In genomic region chr9:32703635-32704034, GRCh38 we compare ENCODE assay signal across 15 cellular contexts.
DNase-seq lines count a peak whose midpoint lies in the region; TF ChIP-seq lines count a peak whose summit lies in the region.
"Had no signal": no experiment of that assay in that cellular context is flagged by ENCODE, and none has a peak within 500 bp of the region (broad histone marks: within the 10 kb centered on the region; RNA-seq: fewer than 3 reads in every experiment).

No MANE protein-coding gene starts in this region.

- H3K9me3 Mint-ChIP-seq in neural progenitor cell = no peaks in the 10 kb centered on the region
- H3K9me3 Mint-ChIP-seq in activated naive CD4-positive, alpha-beta T cell treated with anti-CD3 and anti-CD28 coated beads, Interleukin-2, amount 10 ng/mL, durations not matched to agents 7 days and 5 days = no peaks in the 10 kb centered on the region
- H3K9me3 Mint-ChIP-seq: IgD-negative memory B cell had no signal

- H3K4me3 ChIP-seq in Karpas-422 (ENCODE audit: low read length) (no peak overlapping the region), astrocyte of the spinal cord (ENCODE audit: low read depth, low read length) (no peak overlapping the region), neural progenitor cell (no peak overlapping the region)
- H3K4me3 ChIP-seq: esophagus squamous epithelium, sigmoid colon, SJSA1 had no signal

- H3K4me1 ChIP-seq in Karpas-422 (ENCODE audit: low read length) (peaks cover 28% of the 10 kb centered on the region), neural progenitor cell (no peaks in the 10 kb centered on the region)
- H3K4me1 ChIP-seq: esophagus squamous epithelium, sigmoid colon had no signal

- no peaks in the 10 kb centered on the region for H3K27me3 Mint-ChIP-seq in neural progenitor cell (ENCODE audit: insufficient read depth, low read depth)
- peaks cover 4% of the 10 kb centered on the region for H3K27me3 Mint-ChIP-seq in activated naive CD4-positive, alpha-beta T cell treated with anti-CD3 and anti-CD28 coated beads, Interleukin-2, amount 10 ng/mL, durations not matched to agents 7 days and 5 days

- H3K4me2 ChIP-seq in Karpas-422 (ENCODE audit: low read depth, low read length, poor library complexity, severe bottlenecking) = no peak overlapping the region
- H3K4me2 ChIP-seq in neural progenitor cell = no peak overlapping the region

- H3K9me2 ChIP-seq in Karpas-422 (replicated peaks; ENCODE audit: insufficient read depth, low read length) = no peaks in the 10 kb centered on the region

- no peaks in the 10 kb centered on the region for H3K4me1 Mint-ChIP-seq in neural progenitor cell
- H3K4me1 Mint-ChIP-seq in activated naive CD4-positive, alpha-beta T cell treated with anti-CD3 and anti-CD28 coated beads, Interleukin-2, amount 10 ng/mL, durations not matched to agents 7 days and 5 days = no peaks in the 10 kb centered on the region

- H3K36me3 ChIP-seq in Karpas-422 (ENCODE audit: insufficient read depth, low read length) (no peaks in the 10 kb centered on the region), neural progenitor cell (no peaks in the 10 kb centered on the region)
- H3K36me3 ChIP-seq: esophagus squamous epithelium, sigmoid colon, SJSA1 had no signal

- no peak overlapping the region for H3K4me3 Mint-ChIP-seq in neural progenitor cell
- H3K4me3 Mint-ChIP-seq in activated naive CD4-positive, alpha-beta T cell treated with anti-CD3 and anti-CD28 coated beads, Interleukin-2, amount 10 ng/mL, durations not matched to agents 7 days and 5 days = no peak overlapping the region

- DNase-seq in NCI-H1694 treated with DMSO at 0.1 percent for 48 hours (lab: John Stamatoyannopoulos, UW) = peak; percentile 3
- DNase-seq in NCI-H1694 (lab: John Stamatoyannopoulos, UW) = no peak
- DNase-seq in Karpas-422 = peak; percentile 73
- DNase-seq in astrocyte of the spinal cord (ENCODE audit: low read depth, low spot score) = no peak
- DNase-seq in neural progenitor cell (ENCODE audit: low spot score) = peak; percentile 18
- no peak for DNase-seq in NCI-H146 treated with DMSO at 0.1 percent for 48 hours (lab: John Stamatoyannopoulos, UW; ENCODE audit: unreplicated experiment)
- DNase-seq in OCI-M1 (lab: John Stamatoyannopoulos, UW) = no peak
- DNase-seq in activated naive CD4-positive, alpha-beta T cell treated with anti-CD3 and anti-CD28 coated beads, Interleukin-2, amount 10 ng/mL, durations not matched to agents 7 days and 5 days = no peak
- DNase-seq: activated CD4-positive, alpha-beta T cell treated with anti-CD3 and anti-CD28 coated beads for 48 hours; esophagus squamous epithelium; kidney glomerular epithelial cell; NCI-H446; sigmoid colon had no signal

- H3K27me3 ChIP-seq in Karpas-422 (ENCODE audit: low read length) = no peaks in the 10 kb centered on the region
- no peaks in the 10 kb centered on the region for H3K27me3 ChIP-seq in neural progenitor cell
- H3K27me3 ChIP-seq: esophagus squamous epithelium, sigmoid colon, SJSA1 had no signal

- H4K20me1 ChIP-seq in Karpas-422 (ENCODE audit: insufficient read depth, low read depth, low read length) (no peaks in the 10 kb centered on the region), neural progenitor cell (ENCODE audit: low read depth) (no peaks in the 10 kb centered on the region)

- H3F3A ChIP-seq in neural progenitor cell (ENCODE audit: low read depth) = no peaks in the 10 kb centered on the region

- H3K9me3 ChIP-seq in Karpas-422 (ENCODE audit: low read length) (no peaks in the 10 kb centered on the region), neural progenitor cell (ENCODE audit: low read depth) (no peaks in the 10 kb centered on the region)
- H3K9me3 ChIP-seq: esophagus squamous epithelium, sigmoid colon, SJSA1 had no signal

- H3K27ac ChIP-seq in Karpas-422 (ENCODE audit: low read length) (no peak overlapping the region), neural progenitor cell (no peak overlapping the region)
- H3K27ac ChIP-seq: esophagus squamous epithelium, sigmoid colon, SJSA1 had no signal

- H2AFZ ChIP-seq in Karpas-422 (ENCODE audit: low read length) (no peak overlapping the region), neural progenitor cell (replicated peaks) (no peak overlapping the region)

- TF ChIP-seq CTCF in astrocyte of the spinal cord (IDR thresholded peaks at IDR 0.05; ENCODE audit: low read depth, low read length) (peak; percentile 36), neural progenitor cell (IDR thresholded peaks at IDR 0.05) (peak; percentile 34)

- H3K9ac ChIP-seq in Karpas-422 (ENCODE audit: low read length) = no peak overlapping the region
- H3K9ac ChIP-seq in neural progenitor cell = no peak overlapping the region

- H3K27ac Mint-ChIP-seq in neural progenitor cell = no peak overlapping the region
- no peak overlapping the region for H3K27ac Mint-ChIP-seq in activated naive CD4-positive, alpha-beta T cell treated with anti-CD3 and anti-CD28 coated beads, Interleukin-2, amount 10 ng/mL, durations not matched to agents 7 days and 5 days
- H3K27ac Mint-ChIP-seq: IgD-negative memory B cell had no signal

- H3K36me3 Mint-ChIP-seq in neural progenitor cell = no peaks in the 10 kb centered on the region
- no peaks in the 10 kb centered on the region for H3K36me3 Mint-ChIP-seq in activated naive CD4-positive, alpha-beta T cell treated with anti-CD3 and anti-CD28 coated beads, Interleukin-2, amount 10 ng/mL, durations not matched to agents 7 days and 5 days
- H3K36me3 Mint-ChIP-seq: IgD-negative memory B cell had no signal

- no peaks in the 10 kb centered on the region for H3K79me2 ChIP-seq in Karpas-422 (ENCODE audit: low read length)
- no peaks in the 10 kb centered on the region for H3K79me2 ChIP-seq in neural progenitor cell (ENCODE audit: low read depth)

- in situ Hi-C loops in astrocyte of the spinal cord (cut with HindIII; ENCODE audit: low sequenced_read_pairs) = no loop called here

- CTCF ChIA-PET in activated naive CD4-positive, alpha-beta T cell treated with anti-CD3 and anti-CD28 coated beads, Interleukin-2, amount 10 ng/mL, durations not matched to agents 7 days and 5 days (lab: Charles Lee) = no interaction called here

Comparison
In these comparisons a context has a peak if more than half of its experiments do, and no peak if none do; other contexts are left out.
1. DNase-seq: peak in NCI-H1694 treated with DMSO at 0.1 percent for 48 hours (single experiment), Karpas-422 (single experiment) and neural progenitor cell (single experiment); none in NCI-H1694 (single experiment), astrocyte of the spinal cord (single experiment), NCI-H146 treated with DMSO at 0.1 percent for 48 hours (single experiment), OCI-M1 (single experiment) and activated naive CD4-positive, alpha-beta T cell treated with anti-CD3 and anti-CD28 coated beads, Interleukin-2, amount 10 ng/mL, durations not matched to agents 7 days and 5 days (single experiment).